In the genomic region with DNA sequence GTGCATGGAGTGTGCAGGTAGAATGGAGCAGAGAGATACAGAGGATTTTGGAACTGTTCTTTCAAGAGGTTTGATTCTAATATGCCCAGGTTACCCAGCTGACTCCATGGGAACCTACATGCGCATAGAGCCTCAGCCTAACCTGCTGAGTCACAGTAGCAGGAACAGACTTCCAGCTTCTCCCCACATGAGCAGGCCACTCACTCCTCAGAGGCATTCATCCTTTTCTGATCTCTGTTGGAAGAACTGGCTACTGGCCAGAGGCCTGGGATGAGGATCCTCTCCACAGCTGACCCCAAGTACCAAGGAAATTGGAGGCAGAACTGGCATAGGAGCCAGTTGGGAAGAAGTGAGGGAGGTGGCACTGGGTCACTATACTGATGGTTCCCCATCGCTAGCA, we compare ENCODE assay signal across 13 cellular contexts. TPM values are rescaled to one million over a fixed set of nuclear protein-coding genes. Genes with fewer than 3 reads are reported as not detected.
DNase-seq lines count a peak whose midpoint lies in the region; ATAC-seq, FAIRE-seq and TF ChIP-seq lines count a peak whose summit lies in the region.
"Had no signal": no experiment of that assay in that cellular context is flagged by ENCODE, and none has a peak within 500 bp of the region (broad histone marks: within the 10 kb centered on the region; RNA-seq: fewer than 3 reads in every experiment).

No MANE protein-coding gene starts in this region.

- 47% methylated on average over 2 of the region's 2 CpGs for WGBS in HepG2 (ENCODE audit: low lambda C conversion rate)
- WGBS in right lobe of liver (ENCODE audit: insufficient coverage, low coverage, low lambda C conversion rate, missing lambda C conversion rate), result no CpG with 5 or more reads among the region's 2 CpGs
- WGBS in lower leg skin, 2 donors, result 86 to 97% methylated on average over 2 of the region's 2 CpGs

- no peak for TF ChIP-seq CTCF in HepG2 (CRISPR knock-in tag; IDR thresholded peaks at IDR 0.05)
- no peak for TF ChIP-seq CTCF in right lobe of liver (IDR thresholded peaks at IDR 0.05)
- TF ChIP-seq CTCF in fibroblast of villous mesenchyme (IDR thresholded peaks at IDR 0.05; ENCODE audit: insufficient read depth, low read depth, low read length), result no peak
- TF ChIP-seq CTCF in GM10248 (IDR thresholded peaks at IDR 0.05; ENCODE audit: control extremely low read depth, extremely low read depth, low read depth, missing control alignments), result no peak
- no peak for TF ChIP-seq CTCF in lower leg skin (IDR thresholded peaks at IDR 0.05)

- no peaks in the 10 kb centered on the region for H4K20me1 ChIP-seq in HepG2 (ENCODE audit: insufficient read depth, low read length)

- H3K79me2 ChIP-seq in HepG2 (ENCODE audit: insufficient read depth, low read length), result no peaks in the 10 kb centered on the region

- no peak overlapping the region for H3K4me2 ChIP-seq in HepG2 (ENCODE audit: low read depth, low read length)
- H3K4me2 ChIP-seq: neural progenitor cell had no signal

- no peak for FAIRE-seq in HepG2 (lab: Jason Lieb, UNC)

- intact Hi-C loops in HepG2 (cut with micrococcal nuclease; ENCODE audit: unreplicated experiment) (no loop called here), right lobe of liver (cut with DNase I) (no loop called here), left colon (cut with DNase I, micrococcal nuclease) (no loop called here), lower leg skin (cut with DNase I; ENCODE audit: low total_unique reads) (no loop called here)

- TF ChIP-seq EP300 in HepG2 (IDR thresholded peaks at IDR 0.05; ENCODE audit: low read depth in 2 of 2, low read length in 2 of 2) (no peak), HepG2 (CRISPR knock-in tag; IDR thresholded peaks at IDR 0.05; ENCODE audit: borderline replicate concordance) (no peak)

- POLR2A ChIA-PET in HepG2 (lab: Yijun Ruan, JAX), result no interaction called here
- POLR2A ChIA-PET in GM10248 (lab: Yijun Ruan, JAX), result no interaction called here

- H3K27me3 ChIP-seq in HepG2 (ENCODE audit: control insufficient read depth in 1 of 2, insufficient read depth in 2 of 2, low read length in 2 of 2), result peaks cover 0 to 6% of the 10 kb centered on the region in 2 experiments; a peak in 1 of 5 replicates
- H3K27me3 ChIP-seq in right lobe of liver, result no peaks in the 10 kb centered on the region
- H3K27me3 ChIP-seq: neural progenitor cell had no signal

- in situ Hi-C loops in HepG2 (cut with HindIII; ENCODE audit: extremely low pct_ligation_motif_present, low pct_unique_long_range_greater_than_20kb), result no loop called here

- no peaks in the 10 kb centered on the region for H3K9me3 ChIP-seq in HepG2 (ENCODE audit: low read length)
- H3K9me3 ChIP-seq in right lobe of liver, result no peaks in the 10 kb centered on the region

- TF ChIP-seq POLR2A in HepG2 (IDR thresholded peaks at IDR 0.05; ENCODE audit: insufficient read depth in 1 of 2, low read depth in 2 of 2, low read length in 2 of 2) (no peak), right lobe of liver (IDR thresholded peaks at IDR 0.05) (no peak), lower leg skin (IDR thresholded peaks at IDR 0.05) (no peak)

- no peak overlapping the region for H2AFZ ChIP-seq in HepG2 (ENCODE audit: low read length)
- H2AFZ ChIP-seq: neural progenitor cell had no signal

- no peak for TF ChIP-seq RAD21 in HepG2 (CRISPR knock-in tag; IDR thresholded peaks at IDR 0.05)

- H3K4me1 ChIP-seq in HepG2 (ENCODE audit: insufficient read depth, low read length), result no peaks in the 10 kb centered on the region
- H3K4me1 ChIP-seq in right lobe of liver, result no peaks in the 10 kb centered on the region
- H3K4me1 ChIP-seq: neural progenitor cell had no signal

- no peak overlapping the region for H3K9ac ChIP-seq in HepG2 (ENCODE audit: insufficient read depth, low read depth, low read length)
- H3K9ac ChIP-seq: neural progenitor cell had no signal

- H3K36me3 ChIP-seq in HepG2 (replicated peaks in 1 of 2; ENCODE audit: control insufficient read depth in 1 of 2, insufficient read depth in 2 of 2, low read length in 2 of 2) (no peaks in the 10 kb centered on the region), right lobe of liver (no peaks in the 10 kb centered on the region)
- H3K36me3 ChIP-seq: neural progenitor cell had no signal

- CTCF ChIA-PET in HepG2 (lab: Yijun Ruan, JAX; ENCODE audit: low intra/inter-chr PET ratio, low total read pairs), result no interaction called here
- CTCF ChIA-PET in GM10248 (lab: Yijun Ruan, JAX), result interaction anchor here (1.0 to 2.9 kb wide), 4 partner anchors 11 to 230 kb away, joined by 3 to 12 read pairs (median 12); no protein-coding TSS in a partner anchor

- H3K4me3 ChIP-seq in HepG2 (replicated peaks in 1 of 3; ENCODE audit: insufficient read depth in 1 of 3, low read depth in 2 of 3, low read length in 3 of 3), result no peak overlapping the region
- H3K4me3 ChIP-seq in right lobe of liver, result no peak overlapping the region
- H3K4me3 ChIP-seq in fibroblast of villous mesenchyme (ENCODE audit: low read depth, low read length), result no peak overlapping the region
- H3K4me3 ChIP-seq in lower leg skin (ENCODE audit: low read depth, poor library complexity, severe bottlenecking), result no peak overlapping the region
- H3K4me3 ChIP-seq: neural progenitor cell had no signal

- ATAC-seq in HepG2 (no peak), right lobe of liver (no peak), left colon (no peak), HG03342 (IDR thresholded peaks at IDR 0.05; ENCODE audit: unreplicated experiment) (no peak)
- ATAC-seq: activated CD4-positive, CD25-positive, alpha-beta regulatory T cell treated with anti-CD3 and anti-CD28 coated beads, Interleukin-2, amount 50 U/mL, for 24 hours had no signal

- H3K27ac ChIP-seq in HepG2 (ENCODE audit: extremely low read length, insufficient read depth, low read length) (no peak overlapping the region), right lobe of liver (no peak overlapping the region)
- H3K27ac ChIP-seq: neural progenitor cell had no signal

- DNase-seq in HepG2 (ENCODE audit: low spot score) (no peak), right lobe of liver (no peak), UCSD-AML1 (lab: John Stamatoyannopoulos, UW; ENCODE audit: unreplicated experiment) (peak; percentile 34), fibroblast of villous mesenchyme (ENCODE audit: low read depth) (peak; percentile 7), left colon (no peak), GM10248 (ENCODE audit: extremely low spot score) (no peak), lower leg skin (ENCODE audit: low spot score in 2 of 2) (no peak)
- DNase-seq: activated naive CD4-positive, alpha-beta T cell treated with Interleukin-2 at 50 U/mL for 16 hours; hypothalamus; NCI-H1105 treated with DMSO at 0.1 percent for 48 hours had no signal

- BruUV-seq in HepG2 (replicated peaks; lab: Mats Ljungman, UMichigan), result no TSS peak

TF ChIP-seq in HepG2, 621 proteins besides CTCF, POLR2A, EP300 and RAD21 (continues in another document):
- TF ChIP-seq EHMT2 (IDR thresholded peaks at IDR 0.05; ENCODE audit: borderline replicate concordance, low read depth, low read length) (no peak), ZNF20 (CRISPR knock-in tag; IDR thresholded peaks at IDR 0.05) (no peak), NFE2L2 (IDR thresholded peaks at IDR 0.05; ENCODE audit: low read length) (peak; percentile 33; the same call in 1 of the 2 replicates)

RNA-seq across cellular contexts. Expression of a gene that starts 17.9 kb away (rescaled TPM):
- total RNA-seq in HepG2 (2016; rRNA removed; fragmentation: Illumina TruSeq; extraction: Trizol) (17.2 and 17.4 TPM in 2 replicates), right lobe of liver (10 to 100 TPM; 18.2 to 28.8 (median 25.9) TPM), fibroblast of villous mesenchyme (34.8 and 48.4 TPM in 2 replicates), left colon (10 to 100 TPM; 39.4 to 51.2 TPM), lower leg skin (10 to 100 TPM; 33.3 to 69.5 (median 47.7) TPM)
- 69.9 and 70.2 TPM in 2 replicates for total RNA-seq in HepG2 (2016; cell fraction: cytosol; rRNA removed; fragmentation: Illumina TruSeq; extraction: Trizol; ENCODE audit: low read depth)
- total RNA-seq in HepG2 (2016; cell fraction: insoluble cytoplasmic fraction; rRNA removed; fragmentation: Illumina TruSeq; extraction: Trizol), result 16.5 and 16.8 TPM in 2 replicates
- 51.3 and 63.0 TPM in 2 replicates for total RNA-seq in HepG2 (2016; cell fraction: membrane; rRNA removed; fragmentation: Illumina TruSeq; extraction: Trizol)
- 32.8 and 34.4 TPM in 2 replicates for total RNA-seq in HepG2 (2016; cell fraction: nucleus; rRNA removed; fragmentation: Illumina TruSeq; extraction: Trizol)
- 10.3 and 13.3 TPM in 2 replicates for polyA plus RNA-seq in HepG2 (2011; rRNA removed)
- 5.2 and 10.1 TPM in 2 replicates for polyA plus RNA-seq in HepG2 (2011; cell fraction: cytosol; rRNA removed)
- polyA plus RNA-seq in HepG2 (2011; cell fraction: nucleus; rRNA removed), result 3.7 and 4.9 TPM in 2 replicates
- 8.4 and 10.2 TPM in 2 replicates for polyA plus RNA-seq in HepG2 (2012)
- 2.9 and 3.1 TPM in 2 replicates for polyA plus RNA-seq in HepG2 (2016; cell fraction: cytosol; fragmentation: Illumina TruSeq; extraction: Trizol; ENCODE audit: low read depth)
- 16.8 and 17.9 TPM in 2 replicates for polyA plus RNA-seq in HepG2 (2016; cell fraction: insoluble cytoplasmic fraction; fragmentation: Illumina TruSeq; extraction: Trizol; ENCODE audit: low read depth)
- polyA plus RNA-seq in HepG2 (2016; cell fraction: membrane; fragmentation: Illumina TruSeq; extraction: Trizol; ENCODE audit: low read depth), result 8.0 and 10.5 TPM in 2 replicates
- polyA plus RNA-seq in HepG2 (2016; cell fraction: nucleus; fragmentation: Illumina TruSeq; extraction: Trizol; ENCODE audit: insufficient read depth, low read depth), result 12.8 and 13.0 TPM in 2 replicates
- 6.3 and 10.3 TPM in 2 replicates for polyA minus RNA-seq in HepG2 (2011; rRNA and poly(A)+ RNA removed; ENCODE audit: low replicate concordance)
- 17.7 and 24.0 TPM in 2 replicates for polyA minus RNA-seq in HepG2 (2011; cell fraction: cytosol; rRNA and poly(A)+ RNA removed)
- polyA minus RNA-seq in HepG2 (2011; cell fraction: nucleus; rRNA and poly(A)+ RNA removed), result 59.5 and 72.5 TPM in 2 replicates

Comparison
In these comparisons a context has a peak if more than half of its experiments do, and no peak if none do; other contexts are left out.
1. DNase-seq: peak in UCSD-AML1 (single experiment) and fibroblast of villous mesenchyme (single experiment); none in HepG2 (single experiment), right lobe of liver (0 of 3), left colon (0 of 2), GM10248 (single experiment) and lower leg skin (0 of 2).